In the genomic region with DNA sequence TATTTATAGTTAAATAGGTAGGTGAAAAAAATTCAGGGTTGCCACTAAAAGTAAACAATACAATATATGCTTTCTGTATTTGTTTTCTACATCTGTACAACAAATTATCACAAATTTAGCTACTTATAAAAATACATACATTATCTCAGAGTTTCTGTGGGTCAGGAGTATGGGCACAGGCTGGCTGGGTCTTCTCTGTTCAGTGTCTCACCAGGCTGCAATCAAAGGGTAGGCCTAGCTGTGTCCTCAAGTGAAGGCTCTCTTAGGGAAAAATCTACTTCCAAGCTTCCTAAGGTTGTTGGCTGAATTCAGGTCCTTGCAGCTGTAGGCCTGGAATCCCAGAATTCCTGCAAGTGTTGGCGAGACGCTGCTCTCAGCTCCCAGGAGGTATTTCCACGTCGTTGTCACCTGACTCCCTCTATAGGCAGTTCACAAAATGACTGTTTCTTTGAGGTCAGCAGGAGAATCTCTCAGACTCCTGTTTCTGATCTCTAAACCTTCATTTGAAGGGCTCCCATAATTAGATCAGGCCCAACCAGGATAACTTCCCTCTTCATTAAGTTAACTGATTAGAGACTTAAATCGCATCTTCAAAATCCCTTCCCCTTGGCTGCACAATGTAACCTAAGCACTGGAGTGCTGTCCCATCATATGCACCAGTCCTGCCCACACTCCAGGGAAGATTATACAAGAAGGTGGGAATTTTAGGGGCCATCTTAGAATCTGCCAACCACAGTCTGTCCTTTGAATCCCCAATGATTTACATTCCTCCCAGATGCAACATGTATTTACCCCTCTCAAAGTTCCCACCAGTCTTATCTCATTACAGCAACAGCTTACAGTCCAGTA, we compare ENCODE assay signal across 8 cellular contexts.
A peak's percentile ranks its signal among the peaks of the same experiment; 100 is the strongest.
DNase-seq lines count a peak whose midpoint lies in the region; ATAC-seq and TF ChIP-seq lines count a peak whose summit lies in the region.

No MANE protein-coding gene starts in this region.

- no peak overlapping the region for H3K27ac ChIP-seq in C4-2B

- intact Hi-C loops in left colon (cut with DNase I, micrococcal nuclease): no loop called here

- peak; percentile 69 for TF ChIP-seq CTCF in C4-2B (conservative IDR thresholded peaks at IDR 0.05)

- peak; percentile 68 for ATAC-seq in GM19043 (IDR thresholded peaks at IDR 0.05; ENCODE audit: low read depth, unreplicated experiment)
- ATAC-seq in HG03521 (IDR thresholded peaks at IDR 0.05; ENCODE audit: unreplicated experiment): peak; percentile 70
- peak; percentile 71 for ATAC-seq in left colon

- DNase-seq in SK-N-DZ (ENCODE audit: low spot score) (peak; percentile 92), left colon (peak in 1 of 2 donors; percentile 9), NCI-H446 treated with DMSO at 0.1 percent for 48 hours (lab: John Stamatoyannopoulos, UW) (no peak), foreskin melanocyte (no peak)
- DNase-seq in activated effector memory CD4-positive, alpha-beta T cell treated with Interleukin-2 at 50 U/mL for 16 hours: no peak
